In genomic region chr22:43004362-43005035, GRCh38 we compare ENCODE assay signal across 9 cellular contexts. TPM values are rescaled to one million over a fixed set of nuclear protein-coding genes. Genes with fewer than 3 reads are reported as not detected.
DNase-seq lines count a peak whose midpoint lies in the region; ATAC-seq, FAIRE-seq and TF ChIP-seq lines count a peak whose summit lies in the region.
"Had no signal": no experiment of that assay in that cellular context is flagged by ENCODE, and none has a peak within 500 bp of the region (broad histone marks: within the 10 kb centered on the region; RNA-seq: fewer than 3 reads in every experiment).

No MANE protein-coding gene starts in this region.

- no TSS peak for BruUV-seq in IMR-90 (replicated peaks; lab: Mats Ljungman, UMichigan)

- H2BK120ac ChIP-seq in IMR-90 (ENCODE audit: low read depth, low read length) = peak overlapping the region; percentile 50; the same call in 1 of the 2 replicates

- WGBS in IMR-90 (ENCODE audit: extremely low coverage in 2 of 2, insufficient read length in 1 of 2), 2 experiments = no CpG with 5 or more reads among the region's 13 CpGs
- WGBS in liver = 49% methylated on average over 13 of the region's 13 CpGs

- no peak overlapping the region for H3K18ac ChIP-seq in IMR-90 (ENCODE audit: low read depth, low read length)

- no peak overlapping the region for H2AFZ ChIP-seq in IMR-90 (replicated peaks; ENCODE audit: low read length, poor library complexity)

- dilution Hi-C loops in IMR-90 (cut with HindIII; ENCODE audit: low sequenced_read_pairs, unreplicated experiment) = no loop called here

- intact Hi-C loops in IMR-90 (cut with micrococcal nuclease) = no loop called here
- intact Hi-C loops in activated CD8-positive, alpha-beta T cell treated with anti-CD3 and anti-CD28 coated beads for 36 hours (cut with micrococcal nuclease) = no loop called here

- H3K14ac ChIP-seq in IMR-90 (replicated peaks; ENCODE audit: low read depth, low read length) = peak overlapping the region; percentile 35

- CTCF ChIA-PET in AG04449 (lab: Yijun Ruan, JAX) = interaction anchor here (1.2 to 3.6 kb wide), 4 partner anchors 9 to 86 kb away, joined by 3 to 15 read pairs (median 8); partner anchors contain the start of gene PACSIN2
- CTCF ChIA-PET in IMR-90 (lab: Yijun Ruan, JAX) = no interaction called here
- CTCF ChIA-PET in activated CD8-positive, alpha-beta T cell treated with anti-CD3 and anti-CD28 coated beads for 36 hours (lab: Charles Lee) = no interaction called here

- POLR2A ChIA-PET in AG04449 (lab: Yijun Ruan, JAX) (interaction anchor here (0.8 to 5.9 kb wide), 3 partner anchors 10 to 13 kb away, joined by 3 to 46 read pairs (median 8); partner anchors contain the start of gene PACSIN2), IMR-90 (lab: Charles Lee; ENCODE audit: unreplicated experiment) (no interaction called here)
- POLR2A ChIA-PET in activated CD8-positive, alpha-beta T cell treated with anti-CD3 and anti-CD28 coated beads for 36 hours (lab: Charles Lee) = interaction anchor here (1.0 to 1.9 kb wide), 2 partner anchors 10 to 34 kb away, joined by 3 to 10 read pairs; partner anchors contain the start of gene PACSIN2

- no peak for TF ChIP-seq POLR2A in IMR-90 (IDR thresholded peaks at IDR 0.05; ENCODE audit: low read depth, low read length)
- no peak for TF ChIP-seq POLR2A in GM12892 (IDR thresholded peaks at IDR 0.05; ENCODE audit: low read depth, low read length)

- ATAC-seq in IMR-90 (ENCODE audit: low read depth) = no peak
- ATAC-seq in activated CD8-positive, alpha-beta T cell treated with anti-CD3 and anti-CD28 coated beads for 36 hours = peak; percentile 23
- ATAC-seq in HG03097 (IDR thresholded peaks at IDR 0.05; ENCODE audit: low FRiP score, unreplicated experiment) = no peak

- H3K27ac ChIP-seq in IMR-90 (ENCODE audit: insufficient read depth, low read length) = peak overlapping the region; percentile 92
- H3K27ac ChIP-seq in liver (ENCODE audit: low read depth in 1 of 2, low read length in 2 of 2) = peak overlapping the region; percentile 10 to 53
- H3K27ac ChIP-seq: C4-2B had no signal

- peak overlapping the region; percentile 60 for H3K27ac Mint-ChIP-seq in activated CD8-positive, alpha-beta T cell treated with anti-CD3 and anti-CD28 coated beads for 36 hours
- no peak overlapping the region for H3K27ac Mint-ChIP-seq in nephron progenitor cell

- H3K4me1 ChIP-seq in IMR-90 (ENCODE audit: control insufficient read depth, insufficient read depth, low read length) (peaks cover 49% of the 10 kb centered on the region), liver (ENCODE audit: control insufficient read depth in 4 of 4, insufficient read depth in 4 of 4, low read length in 3 of 4) (peaks cover 14 to 33% (median 25%) of the 10 kb centered on the region in 4 donors)

- no peaks in the 10 kb centered on the region for H3K9me3 Mint-ChIP-seq in activated CD8-positive, alpha-beta T cell treated with anti-CD3 and anti-CD28 coated beads for 36 hours
- peaks cover 8% of the 10 kb centered on the region for H3K9me3 Mint-ChIP-seq in nephron progenitor cell

- peaks cover 26 to 85% of the 10 kb centered on the region in 2 experiments for H3K79me1 ChIP-seq in IMR-90 (ENCODE audit: low read depth in 1 of 2, low read length in 2 of 2)

- H3K9me1 ChIP-seq in IMR-90 (ENCODE audit: insufficient read depth, low read length) = peaks cover 47% of the 10 kb centered on the region

- H4K91ac ChIP-seq in IMR-90 (ENCODE audit: insufficient read depth, low read depth, low read length) = peak overlapping the region; percentile 43

- peak overlapping the region; percentile 47; the same call in 1 of the 2 replicates for H3K23ac ChIP-seq in IMR-90 (ENCODE audit: low read depth, low read length)

- peaks cover 77% of the 10 kb centered on the region for H3K4me1 Mint-ChIP-seq in activated CD8-positive, alpha-beta T cell treated with anti-CD3 and anti-CD28 coated beads for 36 hours (ENCODE audit: low read depth)
- H3K4me1 Mint-ChIP-seq in nephron progenitor cell = peaks cover 77% of the 10 kb centered on the region

- no peaks in the 10 kb centered on the region for H3K27me3 ChIP-seq in IMR-90 (ENCODE audit: control insufficient read depth, insufficient read depth, low read length)
- no peaks in the 10 kb centered on the region for H3K27me3 ChIP-seq in liver (ENCODE audit: control insufficient read depth in 4 of 4, insufficient read depth in 4 of 4, low read length in 3 of 4)

- H2BK20ac ChIP-seq in IMR-90 (ENCODE audit: low read depth, low read length) = peak overlapping the region; percentile 76

- H3K4ac ChIP-seq in IMR-90 (ENCODE audit: low read depth, low read length) = peak overlapping the region; percentile 53

- no peaks in the 10 kb centered on the region for H3K9me3 ChIP-seq in IMR-90 (ENCODE audit: control insufficient read depth, insufficient read depth, low read length)
- no peaks in the 10 kb centered on the region for H3K9me3 ChIP-seq in liver (ENCODE audit: control insufficient read depth in 4 of 4, low read length in 3 of 4)

- no peak overlapping the region for H3K56ac ChIP-seq in IMR-90 (ENCODE audit: extremely low read depth, insufficient read depth, low read length)

- H4K5ac ChIP-seq in IMR-90 (ENCODE audit: low read depth, low read length) = no peak overlapping the region

- H3K36me3 ChIP-seq in IMR-90 (ENCODE audit: control insufficient read depth, insufficient read depth, low read length) (no peaks in the 10 kb centered on the region), liver (ENCODE audit: control insufficient read depth in 4 of 4, insufficient read depth in 3 of 4, low read depth in 1 of 4, low read length in 3 of 4) (no peaks in the 10 kb centered on the region)

- H4K8ac ChIP-seq in IMR-90 (ENCODE audit: low read depth in 2 of 2, low read length in 2 of 2) = peak overlapping the region; percentile 38 to 60; a peak in 3 of 4 replicates

- H3K36me3 Mint-ChIP-seq in activated CD8-positive, alpha-beta T cell treated with anti-CD3 and anti-CD28 coated beads for 36 hours (ENCODE audit: low read depth) = peaks cover 3% of the 10 kb centered on the region
- peaks cover 9% of the 10 kb centered on the region for H3K36me3 Mint-ChIP-seq in nephron progenitor cell (ENCODE audit: low read depth)

- no peak for TF ChIP-seq RAD21 in IMR-90 (IDR thresholded peaks at IDR 0.05; ENCODE audit: low read length)
- TF ChIP-seq RAD21 in liver (IDR thresholded peaks at IDR 0.05) = peak; percentile 3 to 9

- TF ChIP-seq CTCF in AG04449 (IDR thresholded peaks at IDR 0.05; ENCODE audit: insufficient read depth, low read length, missing control alignments) (no peak), IMR-90 (conservative IDR thresholded peaks at IDR 0.05; ENCODE audit: low read depth, low read length) (no peak), liver (IDR thresholded peaks at IDR 0.05; ENCODE audit: low read depth, low read length, missing input control) (no peak), nephron progenitor cell (IDR thresholded peaks at IDR 0.05) (no peak)
- TF ChIP-seq CTCF in activated CD8-positive, alpha-beta T cell treated with anti-CD3 and anti-CD28 coated beads for 36 hours (IDR thresholded peaks at IDR 0.05) = no peak

- H3K4me3 ChIP-seq in AG04449 (ENCODE audit: low read depth, low read length) (no peak overlapping the region; the same call in 1 of the 2 replicates), IMR-90 (ENCODE audit: insufficient read depth, low read depth, low read length) (no peak overlapping the region), liver (ENCODE audit: low read depth in 1 of 3, low read length in 3 of 3) (no peak overlapping the region)

- peak overlapping the region; percentile 7 for H2AK9ac ChIP-seq in IMR-90 (replicated peaks; ENCODE audit: low read depth, low read length, poor library complexity)

- no peak overlapping the region for H3K9ac ChIP-seq in IMR-90 (ENCODE audit: low read depth, low read length)
- no peak overlapping the region for H3K9ac ChIP-seq in liver (ENCODE audit: low read depth in 1 of 2, low read length in 2 of 2)

- in situ Hi-C loops in IMR-90 (cut with MboI; ENCODE audit: low sequenced_read_pairs) = no loop called here

- H2BK15ac ChIP-seq in IMR-90 (ENCODE audit: low read depth, low read length) = peak overlapping the region; percentile 35; the same call in 2 of the 3 replicates

- peak overlapping the region; percentile 51; the same call in 1 of the 2 replicates for H3K4me2 ChIP-seq in IMR-90 (ENCODE audit: low read depth, low read length)

- peaks cover 39% of the 10 kb centered on the region for H4K20me1 ChIP-seq in IMR-90 (ENCODE audit: insufficient read depth, low read length)

- no peaks in the 10 kb centered on the region for H3K27me3 Mint-ChIP-seq in activated CD8-positive, alpha-beta T cell treated with anti-CD3 and anti-CD28 coated beads for 36 hours
- no peaks in the 10 kb centered on the region for H3K27me3 Mint-ChIP-seq in nephron progenitor cell (ENCODE audit: low read depth, poor library complexity)

- no peak for FAIRE-seq in GM12892 (lab: Jason Lieb, UNC)

- H2BK5ac ChIP-seq in IMR-90 (ENCODE audit: low read depth, low read length, poor library complexity, severe bottlenecking) = peak overlapping the region; percentile 71

- DNase-seq in AG04449 (ENCODE audit: low read depth, low spot score) = peak; percentile 36
- no peak for DNase-seq in IMR-90
- peak; percentile 53 for DNase-seq in activated CD8-positive, alpha-beta T cell treated with anti-CD3 and anti-CD28 coated beads for 36 hours
- no peak for DNase-seq in NCI-H2196 (lab: John Stamatoyannopoulos, UW; ENCODE audit: unreplicated experiment)
- DNase-seq in nephron progenitor cell = no peak
- DNase-seq in GM12892 (ENCODE audit: insufficient read length) = no peak

- H2AK5ac ChIP-seq in IMR-90 (ENCODE audit: low read depth, low read length) = 0 out of 2 replicates have a peak overlapping the region, but pooled peaks have one; percentile 63

- H3K4me3 Mint-ChIP-seq in activated CD8-positive, alpha-beta T cell treated with anti-CD3 and anti-CD28 coated beads for 36 hours = no peak overlapping the region
- H3K4me3 Mint-ChIP-seq in nephron progenitor cell = no peak overlapping the region

TF ChIP-seq in IMR-90, 13 proteins besides CTCF, POLR2A, EP300 and RAD21 (continues in another document):
- peak; percentile 38; the same call in 1 of the 2 replicates for TF ChIP-seq BHLHE40 (IDR thresholded peaks at IDR 0.05; ENCODE audit: low read depth, low read length)
- TF ChIP-seq RCOR1 (IDR thresholded peaks at IDR 0.05; ENCODE audit: insufficient replicate concordance, low read length) = no peak

TF ChIP-seq in liver, 16 proteins besides CTCF, POLR2A, EP300 and RAD21 (continues in another document):
- no peak for TF ChIP-seq YY1 (IDR thresholded peaks at IDR 0.05)
- TF ChIP-seq HNF4A (conservative IDR thresholded peaks at IDR 0.05) = peak; percentile 90
- TF ChIP-seq FOXA2 (IDR thresholded peaks at IDR 0.05) = no peak
- TF ChIP-seq SP1 (IDR thresholded peaks at IDR 0.05) = peak; percentile 51

RNA-seq across cellular contexts. Expression of gene PACSIN2, which starts 10.4 kb away (rescaled TPM):
- 98.0 and 118 TPM in 2 replicates for total RNA-seq in IMR-90 (2012; rRNA removed)
- 85.0 and 92.2 TPM in 2 replicates for polyA plus RNA-seq in IMR-90 (2012; rRNA removed)
- 72.9 and 85.4 TPM in 2 replicates for polyA plus RNA-seq in IMR-90 (2012; cell fraction: cytosol; rRNA removed)
- 56.7 and 72.6 TPM in 2 replicates for polyA plus RNA-seq in IMR-90 (2012; cell fraction: nucleus; rRNA removed; ENCODE audit: low replicate concordance)
- 10 to 100 TPM; 33.5 to 35.7 TPM for total RNA-seq in activated CD8-positive, alpha-beta T cell treated with anti-CD3 and anti-CD28 coated beads for 36 hours
- 10 to 100 TPM; 15.4 to 31.4 TPM for total RNA-seq in liver
- polyA plus RNA-seq in liver = 10 to 100 TPM in 1 of 2 donors, 1 to 10 TPM in 1; 9.1 to 18.6 TPM
- 32.2 TPM for polyA plus RNA-seq in GM12892 (2012; ENCODE audit: missing spikeins)

Comparison
In these comparisons a context has a peak if more than half of its experiments do, and no peak if none do; other contexts are left out.
1. DNase-seq: peak in AG04449 (single experiment) and activated CD8-positive, alpha-beta T cell treated with anti-CD3 and anti-CD28 coated beads for 36 hours (single experiment); none in IMR-90 (single experiment), NCI-H2196 (single experiment), nephron progenitor cell (single experiment) and GM12892 (single experiment).